In genomic region chr11:8671242-8671641, GRCh38 we compare ENCODE assay signal across 7 cellular contexts. TPM values are rescaled to one million over a fixed set of nuclear protein-coding genes. Genes with fewer than 3 reads are reported as not detected.
DNase-seq lines count a peak whose midpoint lies in the region; ATAC-seq and TF ChIP-seq lines count a peak whose summit lies in the region.

No MANE protein-coding gene starts in this region.

- in situ Hi-C loops in IMR-90 (cut with MboI; ENCODE audit: low sequenced_read_pairs) = no loop called here

- H3K56ac ChIP-seq in IMR-90 (ENCODE audit: extremely low read depth, insufficient read depth, low read length) = no peak overlapping the region

- CTCF ChIA-PET in IMR-90 (lab: Yijun Ruan, JAX) = interaction anchor here (0.7 to 1.0 kb wide), 2 partner anchors 39 to 314 kb away, joined by 4 read pairs; no protein-coding TSS in a partner anchor

- H3K36me3 ChIP-seq in IMR-90 (ENCODE audit: control insufficient read depth, insufficient read depth, low read length) = no peaks in the 10 kb centered on the region
- peaks cover 0 to 3% of the 10 kb centered on the region in 2 donors for H3K36me3 ChIP-seq in body of pancreas (replicated peaks in 1 of 2; ENCODE audit: insufficient read depth in 1 of 2, low read depth in 2 of 2)
- no peaks in the 10 kb centered on the region for H3K36me3 ChIP-seq in iPS DF 6.9 (ENCODE audit: control insufficient read depth, insufficient read depth, low read length)

- H3K14ac ChIP-seq in IMR-90 (replicated peaks; ENCODE audit: low read depth, low read length) = peak overlapping the region; percentile 75

- H3K27ac ChIP-seq in IMR-90 (ENCODE audit: insufficient read depth, low read length) (peak overlapping the region; percentile 49; the same call in 1 of the 2 replicates), body of pancreas (peak overlapping the region in 3 of 4 donors; percentile 27 to 63 (median 30)), iPS DF 6.9 (ENCODE audit: low read length) (peak overlapping the region; percentile 49)

- DNase-seq in IMR-90 (peak; percentile 97), body of pancreas (peak in 3 of 4 donors; percentile 30 to 51 (median 30)), iPS DF 6.9 (ENCODE audit: low read depth, low spot score) (peak; percentile 75), smooth muscle cell of the brain vasculature (ENCODE audit: low read depth, low spot score) (peak; percentile 87), NCI-H1436 treated with DMSO at 0.1 percent for 48 hours (lab: John Stamatoyannopoulos, UW) (no peak)
- no peak for DNase-seq in activated CD4-positive, alpha-beta T cell treated with anti-CD3 and anti-CD28 coated beads for 1 hour

- peak overlapping the region; percentile 29; the same call in 1 of the 2 replicates for H3K23ac ChIP-seq in IMR-90 (ENCODE audit: low read depth, low read length)

- no peaks in the 10 kb centered on the region for H3K27me3 ChIP-seq in IMR-90 (ENCODE audit: control insufficient read depth, insufficient read depth, low read length)
- no peaks in the 10 kb centered on the region for H3K27me3 ChIP-seq in body of pancreas
- no peaks in the 10 kb centered on the region for H3K27me3 ChIP-seq in iPS DF 6.9 (ENCODE audit: control insufficient read depth, insufficient read depth, low read length)

- H2BK5ac ChIP-seq in IMR-90 (ENCODE audit: low read depth, low read length, poor library complexity, severe bottlenecking) = peak overlapping the region; percentile 85

- H2AFZ ChIP-seq in IMR-90 (replicated peaks; ENCODE audit: low read length, poor library complexity) = no peak overlapping the region

- TF ChIP-seq RAD21 in IMR-90 (IDR thresholded peaks at IDR 0.05; ENCODE audit: low read length) = peak; percentile 23; the same call in 1 of the 2 replicates

- dilution Hi-C loops in IMR-90 (cut with HindIII; ENCODE audit: low sequenced_read_pairs, unreplicated experiment) = no loop called here

- intact Hi-C loops in IMR-90 (cut with micrococcal nuclease) = no loop called here
- intact Hi-C loops in body of pancreas (cut with DNase I) = no loop called here

- no peaks in the 10 kb centered on the region; a peak in 1 of 4 replicates for H3K79me1 ChIP-seq in IMR-90 (ENCODE audit: low read depth in 1 of 2, low read length in 2 of 2)

- no peak overlapping the region; the same call in 1 of the 2 replicates for H3K9ac ChIP-seq in IMR-90 (ENCODE audit: low read depth, low read length)

- TF ChIP-seq POLR2A in IMR-90 (IDR thresholded peaks at IDR 0.05; ENCODE audit: low read depth, low read length) = peak; percentile 61; the same call in 1 of the 2 replicates
- no peak for TF ChIP-seq POLR2A in body of pancreas (IDR thresholded peaks at IDR 0.05)

- no peak overlapping the region for H2AK9ac ChIP-seq in IMR-90 (replicated peaks; ENCODE audit: low read depth, low read length, poor library complexity)

- no peak for TF ChIP-seq CTCF in IMR-90 (conservative IDR thresholded peaks at IDR 0.05; ENCODE audit: low read depth, low read length)
- TF ChIP-seq CTCF in body of pancreas (IDR thresholded peaks at IDR 0.05) = no peak

- peak overlapping the region; percentile 83; the same call in 1 of the 2 replicates for H4K91ac ChIP-seq in IMR-90 (ENCODE audit: insufficient read depth, low read depth, low read length)

- peak overlapping the region; percentile 20; the same call in 1 of the 2 replicates for H3K4me2 ChIP-seq in IMR-90 (ENCODE audit: low read depth, low read length)

- H4K20me1 ChIP-seq in IMR-90 (ENCODE audit: insufficient read depth, low read length) = no peaks in the 10 kb centered on the region

- H2AK5ac ChIP-seq in IMR-90 (ENCODE audit: low read depth, low read length) = no peak overlapping the region

- H3K4me1 ChIP-seq in IMR-90 (ENCODE audit: control insufficient read depth, insufficient read depth, low read length) (peaks cover 11% of the 10 kb centered on the region), body of pancreas (peaks cover 11% of the 10 kb centered on the region), iPS DF 6.9 (ENCODE audit: control insufficient read depth, insufficient read depth, low read length) (peaks cover 6% of the 10 kb centered on the region)

- no TSS peak for BruUV-seq in IMR-90 (replicated peaks; lab: Mats Ljungman, UMichigan)

- H3K4me3 ChIP-seq in IMR-90 (ENCODE audit: insufficient read depth, low read depth, low read length) = no peak overlapping the region
- H3K4me3 ChIP-seq in body of pancreas = no peak overlapping the region
- H3K4me3 ChIP-seq in iPS DF 6.9 (ENCODE audit: low read length) = no peak overlapping the region

- POLR2A ChIA-PET in IMR-90 (lab: Charles Lee; ENCODE audit: unreplicated experiment) = interaction anchor here (0.9 to 1.2 kb wide), 2 partner anchors 11 to 17 kb away, joined by 4 read pairs; partner anchors contain the start of genes RPL27A and TRIM66

- WGBS in IMR-90 (ENCODE audit: extremely low coverage in 2 of 2, insufficient read length in 1 of 2), 2 experiments = 0% methylated on average over 3 of the region's 4 CpGs; no CpG with 5 or more reads in 1 of the 2 experiments
- 54 to 68% methylated on average over 4 of the region's 4 CpGs for WGBS in body of pancreas, 2 donors
- no CpG with 5 or more reads among the region's 4 CpGs for WGBS in iPS DF 6.9 (ENCODE audit: insufficient coverage, insufficient read length)

- H2BK20ac ChIP-seq in IMR-90 (ENCODE audit: low read depth, low read length) = peak overlapping the region; percentile 78; the same call in 1 of the 2 replicates

- no peak overlapping the region; the same call in 1 of the 2 replicates for H3K18ac ChIP-seq in IMR-90 (ENCODE audit: low read depth, low read length)

- ATAC-seq in IMR-90 (ENCODE audit: low read depth) (peak; percentile 100), body of pancreas (peak; percentile 70), GM18873 (IDR thresholded peaks at IDR 0.05; ENCODE audit: low FRiP score, unreplicated experiment) (no peak)

- H3K9me3 ChIP-seq in IMR-90 (ENCODE audit: control insufficient read depth, insufficient read depth, low read length) = no peaks in the 10 kb centered on the region
- no peaks in the 10 kb centered on the region for H3K9me3 ChIP-seq in body of pancreas
- no peaks in the 10 kb centered on the region for H3K9me3 ChIP-seq in iPS DF 6.9 (ENCODE audit: control insufficient read depth, insufficient read depth, low read length)

- H3K4ac ChIP-seq in IMR-90 (ENCODE audit: low read depth, low read length) = peak overlapping the region; percentile 80; the same call in 1 of the 2 replicates

- no peak overlapping the region for H4K5ac ChIP-seq in IMR-90 (ENCODE audit: low read depth, low read length)

- no peak overlapping the region for H2BK15ac ChIP-seq in IMR-90 (ENCODE audit: low read depth, low read length)

- peaks cover 11% of the 10 kb centered on the region for H3K9me1 ChIP-seq in IMR-90 (ENCODE audit: insufficient read depth, low read length)

- H2BK120ac ChIP-seq in IMR-90 (ENCODE audit: low read depth, low read length) = peak overlapping the region; percentile 64

- H4K8ac ChIP-seq in IMR-90 (ENCODE audit: low read depth in 2 of 2, low read length in 2 of 2) = peak overlapping the region; percentile 34 to 63; a peak in 3 of 4 replicates

TF ChIP-seq in IMR-90, 13 proteins besides CTCF, POLR2A, EP300 and RAD21:
- no peak for TF ChIP-seq NFE2L2 (IDR thresholded peaks at IDR 0.05; ENCODE audit: low read depth, low read length)
- no peak for TF ChIP-seq BHLHE40 (IDR thresholded peaks at IDR 0.05; ENCODE audit: low read depth, low read length)
- no peak for TF ChIP-seq MAFK (IDR thresholded peaks at IDR 0.05; ENCODE audit: low read depth, low read length)
- no peak for TF ChIP-seq RFX5 (IDR thresholded peaks at IDR 0.05; ENCODE audit: low read depth, low read length)
- TF ChIP-seq CHD1 (IDR thresholded peaks at IDR 0.05; ENCODE audit: low read depth, low read length) = no peak
- no peak for TF ChIP-seq CEBPB (IDR thresholded peaks at IDR 0.05; ENCODE audit: low read depth, low read length)
- no peak for TF ChIP-seq MXI1 (IDR thresholded peaks at IDR 0.05; ENCODE audit: borderline replicate concordance, low read depth, low read length)
- TF ChIP-seq USF2 (IDR thresholded peaks at IDR 0.05; ENCODE audit: low read depth, low read length) = no peak
- TF ChIP-seq RCOR1 (IDR thresholded peaks at IDR 0.05; ENCODE audit: insufficient replicate concordance, low read length) = peak; percentile 29
- TF ChIP-seq ELK1 (IDR thresholded peaks at IDR 0.05; ENCODE audit: borderline replicate concordance, low read depth, low read length) = no peak
- TF ChIP-seq FOS (IDR thresholded peaks at IDR 0.05; ENCODE audit: low read depth, low read length) = peak; percentile 54
TF ChIP-seq in IMR-90: peak in this region for 2.

RNA-seq across cellular contexts. Expression of gene TRIM66, which starts 11.2 kb away (rescaled TPM):
- total RNA-seq in IMR-90 (2012; rRNA removed) = 3.9 and 5.0 TPM in 2 replicates
- 4.1 and 4.4 TPM in 2 replicates for polyA plus RNA-seq in IMR-90 (2012; rRNA removed)
- 1.6 and 3.7 TPM in 2 replicates for polyA plus RNA-seq in IMR-90 (2012; cell fraction: cytosol; rRNA removed)
- 23.4 and 26.7 TPM in 2 replicates for polyA plus RNA-seq in IMR-90 (2012; cell fraction: nucleus; rRNA removed; ENCODE audit: low replicate concordance)
- total RNA-seq in body of pancreas = 10 to 100 TPM; 11.2 to 37.2 TPM

RNA-seq across cellular contexts. Expression of gene RPL27A, which starts 11.3 kb away (rescaled TPM):
- total RNA-seq in IMR-90 (2012; rRNA removed) = 451 and 786 TPM in 2 replicates
- polyA plus RNA-seq in IMR-90 (2012; rRNA removed) = 849 and 1,003 TPM in 2 replicates
- 588 and 616 TPM in 2 replicates for polyA plus RNA-seq in IMR-90 (2012; cell fraction: cytosol; rRNA removed)
- polyA plus RNA-seq in IMR-90 (2012; cell fraction: nucleus; rRNA removed; ENCODE audit: low replicate concordance) = 179 and 302 TPM in 2 replicates
- total RNA-seq in body of pancreas = 1,000 to 10,000 TPM in 1 of 2 donors, 100 to 1,000 TPM in 1; 320 to 1,209 TPM

Comparison
In these comparisons a context has a peak if more than half of its experiments do, and no peak if none do; other contexts are left out.
1. DNase-seq: peak in IMR-90 (single experiment), body of pancreas (3 of 4), iPS DF 6.9 (single experiment) and smooth muscle cell of the brain vasculature (single experiment); none in activated CD4-positive, alpha-beta T cell treated with anti-CD3 and anti-CD28 coated beads for 1 hour (single experiment) and NCI-H1436 treated with DMSO at 0.1 percent for 48 hours (single experiment).
2. Peak in every context shown above with its lines, with median percentiles within 50 percentile points of each other: H3K27ac ChIP-seq.